In genomic region chr14:61190341-61190740, GRCh38 we compare ENCODE assay signal across 1 cellular context.
TF ChIP-seq lines count a peak whose summit lies in the region.

No MANE protein-coding gene starts in this region.

TF ChIP-seq in GM23338, 12 proteins besides CTCF, POLR2A, EP300 and RAD21 (continued from another document):
- TF ChIP-seq ZNF462 (CRISPR knock-in tag; IDR thresholded peaks at IDR 0.05) (no peak), STAT1 (IDR thresholded peaks at IDR 0.05; ENCODE audit: unreplicated experiment) (no peak), REST (IDR thresholded peaks at IDR 0.05; ENCODE audit: unreplicated experiment) (no peak)
